Comparison of ENCODE assay signal across 1 cellular context in genomic region chr9:94553029-94553938, GRCh38.
TF ChIP-seq lines count a peak whose summit lies in the region.

No MANE protein-coding gene starts in this region.

TF ChIP-seq in HepG2, 621 proteins besides CTCF, POLR2A, EP300 and RAD21 (continued from another document):
- TF ChIP-seq SAP130 (CRISPR knock-in tag; IDR thresholded peaks at IDR 0.05; ENCODE audit: low read depth) (peak; percentile 71), HDAC2 (CRISPR knock-in tag; IDR thresholded peaks at IDR 0.05) (peak; percentile 53; the same call in 1 of the 2 replicates), ZMYM4 (CRISPR knock-in tag; IDR thresholded peaks at IDR 0.05) (peak; percentile 60; the same call in 1 of the 2 replicates), ZNF556 (CRISPR knock-in tag; IDR thresholded peaks at IDR 0.05; ENCODE audit: borderline replicate concordance) (0 out of 2 replicates have a peak, but pooled peaks have one; percentile 6), ZNF605 (CRISPR knock-in tag; IDR thresholded peaks at IDR 0.05) (peak; percentile 75; the same call in 1 of the 2 replicates), SP5 (CRISPR knock-in tag; IDR thresholded peaks at IDR 0.05; ENCODE audit: borderline replicate concordance, low read depth) (no peak), FOXA1 (IDR thresholded peaks at IDR 0.05) (no peak), FOXA1 (CRISPR knock-in tag; IDR thresholded peaks at IDR 0.05) (no peak), ZNF414 (CRISPR knock-in tag; IDR thresholded peaks at IDR 0.05) (0 out of 2 replicates have a peak, but pooled peaks have one; percentile 55), RBM22 (optimal IDR thresholded peaks at IDR 0.05; ENCODE audit: low read length) (no peak), GABPA (IDR thresholded peaks at IDR 0.05; ENCODE audit: low read depth, low read length) (no peak), GABPA (CRISPR knock-in tag; IDR thresholded peaks at IDR 0.05; ENCODE audit: low read depth) (no peak), ZSCAN29 (CRISPR knock-in tag; conservative IDR thresholded peaks at IDR 0.05) (0 out of 2 replicates have a peak, but pooled peaks have one; percentile 37), TRIM24 (CRISPR knock-in tag; IDR thresholded peaks at IDR 0.05) (no peak), GATAD1 (CRISPR knock-in tag; IDR thresholded peaks at IDR 0.05) (peak; percentile 59), PATZ1 (CRISPR knock-in tag; IDR thresholded peaks at IDR 0.05) (peak; percentile 29; the same call in 1 of the 2 replicates), TEAD3 (CRISPR knock-in tag; optimal IDR thresholded peaks at IDR 0.05; ENCODE audit: borderline replicate concordance) (peak; percentile 69), ZZZ3 (CRISPR knock-in tag; IDR thresholded peaks at IDR 0.05; ENCODE audit: borderline replicate concordance) (no peak), U2AF1 (optimal IDR thresholded peaks at IDR 0.05; ENCODE audit: low read depth, low read length) (no peak), GABPB1 (CRISPR knock-in tag; IDR thresholded peaks at IDR 0.05) (peak; percentile 50; the same call in 1 of the 2 replicates), MTF2 (CRISPR knock-in tag; IDR thresholded peaks at IDR 0.05; ENCODE audit: borderline replicate concordance) (no peak), ZNF263 (CRISPR knock-in tag; IDR thresholded peaks at IDR 0.05) (peak; percentile 87), ZFX (CRISPR knock-in tag; IDR thresholded peaks at IDR 0.05; ENCODE audit: low read depth) (peak; percentile 61; the same call in 1 of the 2 replicates), ZNF839 (CRISPR knock-in tag; IDR thresholded peaks at IDR 0.05; ENCODE audit: borderline replicate concordance) (0 out of 2 replicates have a peak, but pooled peaks have one; percentile 14), POGZ (CRISPR knock-in tag; IDR thresholded peaks at IDR 0.05) (peak; percentile 20; the same call in 1 of the 2 replicates), ZNF772 (CRISPR knock-in tag; IDR thresholded peaks at IDR 0.05) (0 out of 2 replicates have a peak, but pooled peaks have one; percentile 8), UBTF (CRISPR knock-in tag; IDR thresholded peaks at IDR 0.05) (peak; percentile 65), ZBTB42 (CRISPR knock-in tag; IDR thresholded peaks at IDR 0.05) (no peak; the same call in 1 of the 2 replicates), ZNF124 (CRISPR knock-in tag; IDR thresholded peaks at IDR 0.05) (no peak), RXRB (CRISPR knock-in tag; IDR thresholded peaks at IDR 0.05; ENCODE audit: borderline replicate concordance) (peak; percentile 27; the same call in 1 of the 2 replicates), ZNF350 (CRISPR knock-in tag; IDR thresholded peaks at IDR 0.05; ENCODE audit: borderline replicate concordance, low read depth) (peak; percentile 59; the same call in 1 of the 2 replicates), GMEB1 (CRISPR knock-in tag; IDR thresholded peaks at IDR 0.05; ENCODE audit: borderline replicate concordance) (no peak), ZNF451 (CRISPR knock-in tag; IDR thresholded peaks at IDR 0.05) (0 out of 2 replicates have a peak, but pooled peaks have one; percentile 31), PHF21A (CRISPR knock-in tag; IDR thresholded peaks at IDR 0.05) (peak; percentile 24; the same call in 1 of the 2 replicates), MIXL1 (CRISPR knock-in tag; IDR thresholded peaks at IDR 0.05) (peak; percentile 18; the same call in 1 of the 2 replicates)
- TF ChIP-seq, protein P1, sequence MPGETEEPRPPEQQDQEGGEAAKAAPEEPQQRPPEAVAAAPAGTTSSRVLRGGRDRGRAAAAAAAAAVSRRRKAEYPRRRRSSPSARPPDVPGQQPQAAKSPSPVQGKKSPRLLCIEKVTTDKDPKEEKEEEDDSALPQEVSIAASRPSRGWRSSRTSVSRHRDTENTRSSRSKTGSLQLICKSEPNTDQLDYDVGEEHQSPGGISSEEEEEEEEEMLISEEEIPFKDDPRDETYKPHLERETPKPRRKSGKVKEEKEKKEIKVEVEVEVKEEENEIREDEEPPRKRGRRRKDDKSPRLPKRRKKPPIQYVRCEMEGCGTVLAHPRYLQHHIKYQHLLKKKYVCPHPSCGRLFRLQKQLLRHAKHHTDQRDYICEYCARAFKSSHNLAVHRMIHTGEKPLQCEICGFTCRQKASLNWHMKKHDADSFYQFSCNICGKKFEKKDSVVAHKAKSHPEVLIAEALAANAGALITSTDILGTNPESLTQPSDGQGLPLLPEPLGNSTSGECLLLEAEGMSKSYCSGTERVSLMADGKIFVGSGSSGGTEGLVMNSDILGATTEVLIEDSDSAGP (CRISPR knock-in tag; IDR thresholded peaks at IDR 0.05; ENCODE audit: borderline replicate concordance) = peak; percentile 54
- TF ChIP-seq, protein P2, sequence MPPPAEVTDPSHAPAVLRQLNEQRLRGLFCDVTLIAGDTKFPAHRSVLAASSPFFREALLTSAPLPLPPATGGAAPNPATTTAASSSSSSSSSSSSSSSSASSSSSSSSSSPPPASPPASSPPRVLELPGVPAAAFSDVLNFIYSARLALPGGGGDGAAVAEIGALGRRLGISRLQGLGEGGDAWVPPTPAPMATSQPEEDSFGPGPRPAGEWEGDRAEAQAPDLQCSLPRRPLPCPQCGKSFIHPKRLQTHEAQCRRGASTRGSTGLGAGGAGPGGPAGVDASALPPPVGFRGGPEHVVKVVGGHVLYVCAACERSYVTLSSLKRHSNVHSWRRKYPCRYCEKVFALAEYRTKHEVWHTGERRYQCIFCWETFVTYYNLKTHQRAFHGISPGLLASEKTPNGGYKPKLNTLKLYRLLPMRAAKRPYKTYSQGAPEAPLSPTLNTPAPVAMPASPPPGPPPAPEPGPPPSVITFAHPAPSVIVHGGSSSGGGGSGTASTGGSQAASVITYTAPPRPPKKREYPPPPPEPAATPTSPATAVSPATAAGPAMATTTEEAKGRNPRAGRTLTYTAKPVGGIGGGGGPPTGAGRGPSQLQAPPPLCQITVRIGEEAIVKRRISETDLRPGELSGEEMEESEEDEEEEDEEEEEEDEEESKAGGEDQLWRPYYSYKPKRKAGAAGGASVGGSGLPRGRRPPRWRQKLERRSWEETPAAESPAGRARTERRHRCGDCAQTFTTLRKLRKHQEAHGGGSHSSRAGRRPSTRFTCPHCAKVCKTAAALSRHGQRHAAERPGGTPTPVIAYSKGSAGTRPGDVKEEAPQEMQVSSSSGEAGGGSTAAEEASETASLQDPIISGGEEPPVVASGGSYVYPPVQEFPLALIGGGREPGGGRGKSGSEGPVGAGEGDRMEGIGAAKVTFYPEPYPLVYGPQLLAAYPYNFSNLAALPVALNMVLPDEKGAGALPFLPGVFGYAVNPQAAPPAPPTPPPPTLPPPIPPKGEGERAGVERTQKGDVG (CRISPR knock-in tag; IDR thresholded peaks at IDR 0.05; ENCODE audit: borderline replicate concordance) = peak; percentile 65; the same call in 1 of the 2 replicates
TF ChIP-seq in HepG2: peak in this region for 79.
